In genomic region chr4:41216294-41217019, GRCh38 we compare ENCODE assay signal across 8 cellular contexts. TPM values are rescaled to one million over a fixed set of nuclear protein-coding genes. Genes with fewer than 3 reads are reported as not detected.
DNase-seq lines count a peak whose midpoint lies in the region; ATAC-seq and TF ChIP-seq lines count a peak whose summit lies in the region.

No MANE protein-coding gene starts in this region.

- peak in 5 of 6 experiments; percentile 7 to 50 (median 41) for TF ChIP-seq CTCF in esophagus squamous epithelium (IDR thresholded peaks at IDR 0.05)

- peaks cover 0 to 9% (median 0%) of the 10 kb centered on the region in 4 donors for H3K27me3 ChIP-seq in esophagus squamous epithelium

- H3K27ac ChIP-seq in esophagus squamous epithelium (peak overlapping the region; percentile 91 to 94 (median 94)), temporal lobe (ENCODE audit: low read depth, low read length) (peak overlapping the region; percentile 77)

- peak in 1 of 4 donors; percentile 53 for TF ChIP-seq POLR2A in esophagus squamous epithelium (IDR thresholded peaks at IDR 0.05)

- H3K36me3 Mint-ChIP-seq in naive thymus-derived CD8-positive, alpha-beta T cell = peaks cover 0 to 4% (median 3%) of the 10 kb centered on the region in 3 donors

- ATAC-seq in GM19023 (IDR thresholded peaks at IDR 0.05; ENCODE audit: unreplicated experiment) = peak; percentile 50
- peak; percentile 48 for ATAC-seq in HG03159 (IDR thresholded peaks at IDR 0.05; ENCODE audit: unreplicated experiment)
- ATAC-seq in naive thymus-derived CD8-positive, alpha-beta T cell = peak; percentile 59 to 67

- H3K4me1 ChIP-seq in esophagus squamous epithelium = peaks cover 0 to 48% (median 14%) of the 10 kb centered on the region in 3 donors

- H3K9me3 ChIP-seq in esophagus squamous epithelium = no peaks in the 10 kb centered on the region

- intact Hi-C loops in esophagus squamous epithelium (cut with DNase I) = loop anchor here (5.0 kb wide), 1 partner anchor 289 kb away; no protein-coding TSS in a partner anchor

- peaks cover 45 to 91% (median 63%) of the 10 kb centered on the region in 5 donors for H3K27me3 Mint-ChIP-seq in naive thymus-derived CD8-positive, alpha-beta T cell

- H3K4me1 Mint-ChIP-seq in naive thymus-derived CD8-positive, alpha-beta T cell = peaks cover 8 to 31% (median 27%) of the 10 kb centered on the region in 4 donors

- H3K27ac Mint-ChIP-seq in naive thymus-derived CD8-positive, alpha-beta T cell = peak overlapping the region in 6 of 10 donors; percentile 20 to 78 (median 66)

- peak; percentile 39 for DNase-seq in Ammon's horn (ENCODE audit: low spot score)
- peak; percentile 85 for DNase-seq in NCI-H345 (lab: John Stamatoyannopoulos, UW)
- DNase-seq in activated CD8-positive, alpha-beta memory T cell treated with anti-CD3 and anti-CD28 coated beads, Interleukin-2, amount 50 U/mL, for 48 hours = peak; percentile 84
- DNase-seq in esophagus squamous epithelium (lab: John Stamatoyannopoulos, UW) = no peak
- DNase-seq in naive thymus-derived CD8-positive, alpha-beta T cell = peak in 5 of 10 donors; percentile 1 to 25 (median 11)

- POLR2A ChIA-PET in naive thymus-derived CD8-positive, alpha-beta T cell (lab: Charles Lee) = no interaction called here

- H3K36me3 ChIP-seq in esophagus squamous epithelium = no peaks in the 10 kb centered on the region

- H3K9me3 Mint-ChIP-seq in naive thymus-derived CD8-positive, alpha-beta T cell = peaks cover 0 to 4% (median 0%) of the 10 kb centered on the region in 9 donors

- H3K4me3 ChIP-seq in esophagus squamous epithelium = peak overlapping the region; percentile 50 to 82 (median 68)

- WGBS in esophagus squamous epithelium, 2 donors = 3 to 7% methylated on average over 9 to 20 of the region's 59 CpGs

- H3K4me3 Mint-ChIP-seq in naive thymus-derived CD8-positive, alpha-beta T cell = peak overlapping the region; percentile 62 to 87 (median 78)

RNA-seq across cellular contexts. Expression of gene APBB2, which starts 2.1 kb away (rescaled TPM):
- total RNA-seq in esophagus squamous epithelium (10 to 100 TPM; 12.2 to 29.2 (median 20.1) TPM), temporal lobe (81.4 TPM)
- 1 to 10 TPM in 1 of 2 experiments, under 1 TPM in 1; 0.44 to 1.9 TPM for total RNA-seq in naive thymus-derived CD8-positive, alpha-beta T cell
- polyA plus RNA-seq in naive thymus-derived CD8-positive, alpha-beta T cell = not detected

RNA-seq across cellular contexts. Expression of gene UCHL1, which starts 40.3 kb away (rescaled TPM):
- total RNA-seq in esophagus squamous epithelium (1 to 10 TPM; 3.9 to 9.6 (median 9.0) TPM), temporal lobe (1,168 TPM)
- total RNA-seq in naive thymus-derived CD8-positive, alpha-beta T cell = under 1 TPM in 1 of 2 experiments, not detected in 1; 0.49 TPM
- not detected for polyA plus RNA-seq in naive thymus-derived CD8-positive, alpha-beta T cell

Comparison
In these comparisons a context has a peak if more than half of its experiments do, and no peak if none do; other contexts are left out.
1. RNA of gene APBB2, which starts 2.1 kb away (total RNA-seq): 81.4 TPM in temporal lobe (single experiment) and 12.2 to 29.2 TPM in esophagus squamous epithelium; 0.44 to 1.9 TPM in naive thymus-derived CD8-positive, alpha-beta T cell; every median in the first group is over 4 times any median in the second.
2. RNA of gene UCHL1, which starts 40.3 kb away (total RNA-seq): 1,168 TPM in temporal lobe (single experiment); 3.9 to 9.6 TPM in esophagus squamous epithelium and 0.49 TPM in naive thymus-derived CD8-positive, alpha-beta T cell; every median in the first group is over 100 times any median in the second.
3. Peak in every context shown above with its lines, with median percentiles within 50 percentile points of each other: ATAC-seq.